In the genomic region with DNA sequence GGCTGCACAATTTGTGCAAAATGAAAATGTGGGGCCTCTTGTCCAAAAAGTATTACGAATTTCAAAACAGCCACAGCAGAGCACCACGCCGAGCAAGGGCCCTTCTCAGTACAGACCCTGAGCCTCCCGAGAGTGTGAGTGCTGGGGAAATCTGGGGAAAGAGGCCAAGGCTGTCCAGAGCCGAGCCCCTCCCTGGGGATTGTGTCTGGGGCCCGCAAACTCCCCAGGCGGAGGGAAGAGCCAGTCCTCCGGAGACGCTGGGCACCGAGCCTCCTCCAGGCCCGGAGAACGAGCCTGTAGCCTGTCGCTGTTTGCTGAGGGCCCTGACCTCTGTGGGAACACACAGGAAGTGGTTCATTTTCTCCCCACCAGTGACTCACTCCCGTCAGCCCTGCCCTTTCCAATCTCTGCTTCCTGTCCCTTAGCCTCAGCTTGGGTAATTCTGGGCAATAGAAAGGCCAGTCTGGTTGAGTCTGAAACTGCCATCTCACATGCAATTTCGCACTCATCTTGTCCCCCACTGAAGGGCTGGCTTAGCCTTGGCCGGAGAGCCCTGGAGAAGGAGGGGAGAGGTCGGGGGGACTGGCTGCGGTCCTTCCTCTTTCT, we compare ENCODE assay signal across 8 cellular contexts. TPM values are rescaled to one million over a fixed set of nuclear protein-coding genes. Genes with fewer than 3 reads are reported as not detected.
DNase-seq lines count a peak whose midpoint lies in the region; ATAC-seq, FAIRE-seq and TF ChIP-seq lines count a peak whose summit lies in the region.

No MANE protein-coding gene starts in this region.

- H4K20me1 ChIP-seq in GM12878 (ENCODE audit: control insufficient read depth, insufficient read depth): no peaks in the 10 kb centered on the region

- H3K9me3 ChIP-seq in GM12878 (replicated peaks; ENCODE audit: control insufficient read depth, insufficient read depth, low read length): no peaks in the 10 kb centered on the region

- under 1% methylated on average over 17 of the region's 18 CpGs for WGBS in GM12878 (ENCODE audit: insufficient coverage, insufficient replicate concordance, low lambda C conversion rate, missing lambda C conversion rate)

- H3K9ac ChIP-seq in GM12878 (ENCODE audit: control insufficient read depth, insufficient read depth, low read length): peak overlapping the region; percentile 75

- no peak for TF ChIP-seq CTCF in D721Med (IDR thresholded peaks at IDR 0.05; ENCODE audit: insufficient read depth, missing control alignments)
- no peak for TF ChIP-seq CTCF in GM12878 (IDR thresholded peaks at IDR 0.05 in 2 of 3, conservative IDR thresholded peaks at IDR 0.05 in 1 of 3; ENCODE audit: control insufficient read depth in 2 of 3, extremely low read depth in 1 of 3, insufficient read depth in 1 of 3, low read depth in 3 of 3, low read length in 3 of 3)

- H3K4me1 ChIP-seq in GM12878 (ENCODE audit: control insufficient read depth, insufficient read depth, low read length): peaks cover 24% of the 10 kb centered on the region

- H3K79me2 ChIP-seq in GM12878 (ENCODE audit: control insufficient read depth, insufficient read depth, low read length): no peaks in the 10 kb centered on the region

- intact Hi-C loops in GM12878 (cut with micrococcal nuclease; ENCODE audit: unreplicated experiment): loop anchor here (1.0 to 2.0 kb wide), 2 partner anchors 42 to 105 kb away; no protein-coding TSS in a partner anchor

- H3K4me3 ChIP-seq in GM12878: peak overlapping the region; percentile 49; the same call in 1 of the 2 replicates

- SMC1A ChIA-PET in GM12878 (lab: Charles Lee; ENCODE audit: uncharacterized antibody, unreplicated experiment): interaction anchor here (0.7 to 2.1 kb wide), 9 partner anchors 107 to 385 kb away, joined by 3 to 6 read pairs (median 3); no protein-coding TSS in a partner anchor

- no peak for FAIRE-seq in D721Med (lab: Jason Lieb, UNC)
- peak; percentile 98 for FAIRE-seq in GM12878 (lab: Jason Lieb, UNC)

- H2AFZ ChIP-seq in GM12878 (ENCODE audit: control insufficient read depth, low read depth, low read length): peak overlapping the region; percentile 82

- CTCF ChIA-PET in GM12878 (lab: Yijun Ruan, JAX): interaction anchor here (0.9 to 4.9 kb wide), 18 partner anchors 9 to 536 kb away, joined by 3 to 48 read pairs (median 6); no protein-coding TSS in a partner anchor

- POLR2A ChIA-PET in GM12878 (lab: Charles Lee): no interaction called here

- ATAC-seq in GM21360 (IDR thresholded peaks at IDR 0.05; ENCODE audit: unreplicated experiment) (peak; percentile 84), GM12878 (peak; percentile 95)

- in situ Hi-C loops in GM12878 (cut with MboI): loop anchor here (10.0 kb wide), 1 partner anchor 1031 kb away; no protein-coding TSS in a partner anchor

- peak; percentile 91 for TF ChIP-seq POLR2A in GM12878 (IDR thresholded peaks at IDR 0.05; ENCODE audit: low read depth, low read length)

- TF ChIP-seq EP300 in GM12878 (IDR thresholded peaks at IDR 0.05; ENCODE audit: borderline replicate concordance in 1 of 2, control insufficient read depth in 1 of 2, low read depth in 2 of 2, low read length in 2 of 2): peak; percentile 30 to 71; a peak in 1 of 4 replicates

- peak overlapping the region; percentile 85 for H3K4me2 ChIP-seq in GM12878 (ENCODE audit: control insufficient read depth, insufficient read depth)

- no peaks in the 10 kb centered on the region for H3K27me3 ChIP-seq in GM12878 (replicated peaks in 1 of 2; ENCODE audit: control insufficient read depth in 2 of 2, insufficient read depth in 2 of 2, low read length in 1 of 2)

- no peaks in the 10 kb centered on the region for H3K36me3 ChIP-seq in GM12878 (ENCODE audit: control insufficient read depth in 2 of 2, insufficient read depth in 2 of 2, low read length in 1 of 2)

- peak; percentile 4 for DNase-seq in D721Med (ENCODE audit: insufficient read length, low spot score)
- peak; percentile 92 for DNase-seq in HPDE6-E6E7 (ENCODE audit: extremely low spot score)
- DNase-seq in T1000 (lab: John Stamatoyannopoulos, UW): peak; percentile 79
- DNase-seq in GM12878 (ENCODE audit: low read depth, low spot score): peak; percentile 84
- DNase-seq in kidney glomerular epithelial cell (lab: John Stamatoyannopoulos, UW): peak; percentile 65
- DNase-seq in stimulated activated CD4-positive, alpha-beta T cell treated with anti-CD3 and anti-CD28 coated beads, Interleukin-1b, Interleukin-23, amount 100 ng/mL, for 48 hours: peak; percentile 85
- DNase-seq in OCI-M2 (lab: John Stamatoyannopoulos, UW; ENCODE audit: unreplicated experiment): no peak

- no peak for TF ChIP-seq RAD21 in GM12878 (IDR thresholded peaks at IDR 0.05; ENCODE audit: insufficient read depth, low read depth, low read length)

- BruUV-seq in GM12878 (replicated peaks; lab: Mats Ljungman, UMichigan): no TSS peak

- H3K27ac ChIP-seq in GM12878 (ENCODE audit: control insufficient read depth, insufficient read depth): peak overlapping the region; percentile 89

- RAD21 ChIA-PET in GM12878 (lab: Charles Lee; ENCODE audit: unreplicated experiment): interaction anchor here (0.6 to 2.5 kb wide), 6 partner anchors 15 to 298 kb away, joined by 3 to 9 read pairs (median 4); no protein-coding TSS in a partner anchor

TF ChIP-seq in GM12878, 131 proteins besides CTCF, POLR2A, EP300 and RAD21 (continues in another document):
- no peak for TF ChIP-seq ZNF207 (IDR thresholded peaks at IDR 0.05; ENCODE audit: borderline replicate concordance)
- no peak for TF ChIP-seq MYC (IDR thresholded peaks at IDR 0.05; ENCODE audit: insufficient read depth, insufficient read length, insufficient replicate concordance, low read length, severe bottlenecking)
- no peak for TF ChIP-seq WRNIP1 (IDR thresholded peaks at IDR 0.05; ENCODE audit: borderline replicate concordance, low read depth, low read length)
- peak; percentile 74 for TF ChIP-seq NR2C2 (IDR thresholded peaks at IDR 0.05; ENCODE audit: borderline replicate concordance, control insufficient read depth, insufficient read length, low read depth)
- TF ChIP-seq MTA2 (IDR thresholded peaks at IDR 0.05; ENCODE audit: low read depth): peak; percentile 67
- TF ChIP-seq STAT3 (IDR thresholded peaks at IDR 0.05; ENCODE audit: low read depth, low read length): no peak
- peak; percentile 74 for TF ChIP-seq NBN (IDR thresholded peaks at IDR 0.05)
- TF ChIP-seq NR2F1 (conservative IDR thresholded peaks at IDR 0.05): peak; percentile 99
- 0 out of 2 replicates have a peak, but pooled peaks have one; percentile 24 for TF ChIP-seq HDGF (IDR thresholded peaks at IDR 0.05)
- peak; percentile 84 for TF ChIP-seq PAX5 (IDR thresholded peaks at IDR 0.05; ENCODE audit: borderline replicate concordance, low read depth, low read length)
- peak; percentile 55 for TF ChIP-seq SPI1 (IDR thresholded peaks at IDR 0.05; ENCODE audit: borderline replicate concordance, insufficient read depth, low read depth, low read length)
- TF ChIP-seq, protein P1, sequence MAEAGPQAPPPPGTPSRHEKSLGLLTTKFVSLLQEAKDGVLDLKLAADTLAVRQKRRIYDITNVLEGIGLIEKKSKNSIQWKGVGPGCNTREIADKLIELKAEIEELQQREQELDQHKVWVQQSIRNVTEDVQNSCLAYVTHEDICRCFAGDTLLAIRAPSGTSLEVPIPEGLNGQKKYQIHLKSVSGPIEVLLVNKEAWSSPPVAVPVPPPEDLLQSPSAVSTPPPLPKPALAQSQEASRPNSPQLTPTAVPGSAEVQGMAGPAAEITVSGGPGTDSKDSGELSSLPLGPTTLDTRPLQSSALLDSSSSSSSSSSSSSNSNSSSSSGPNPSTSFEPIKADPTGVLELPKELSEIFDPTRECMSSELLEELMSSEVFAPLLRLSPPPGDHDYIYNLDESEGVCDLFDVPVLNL (IDR thresholded peaks at IDR 0.05; ENCODE audit: low read depth, low read length): no peak
- TF ChIP-seq NRF1 (conservative IDR thresholded peaks at IDR 0.05; ENCODE audit: low read depth, low read length): no peak
- TF ChIP-seq, protein P2, sequence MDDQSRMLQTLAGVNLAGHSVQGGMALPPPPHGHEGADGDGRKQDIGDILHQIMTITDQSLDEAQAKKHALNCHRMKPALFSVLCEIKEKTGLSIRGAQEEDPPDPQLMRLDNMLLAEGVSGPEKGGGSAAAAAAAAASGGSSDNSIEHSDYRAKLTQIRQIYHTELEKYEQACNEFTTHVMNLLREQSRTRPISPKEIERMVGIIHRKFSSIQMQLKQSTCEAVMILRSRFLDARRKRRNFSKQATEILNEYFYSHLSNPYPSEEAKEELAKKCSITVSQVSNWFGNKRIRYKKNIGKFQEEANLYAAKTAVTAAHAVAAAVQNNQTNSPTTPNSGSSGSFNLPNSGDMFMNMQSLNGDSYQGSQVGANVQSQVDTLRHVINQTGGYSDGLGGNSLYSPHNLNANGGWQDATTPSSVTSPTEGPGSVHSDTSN (IDR thresholded peaks at IDR 0.05; ENCODE audit: insufficient replicate concordance, low read depth, low read length): no peak
- TF ChIP-seq HDAC6 (IDR thresholded peaks at IDR 0.05; ENCODE audit: unreplicated experiment): no peak
- TF ChIP-seq KAT2A (conservative IDR thresholded peaks at IDR 0.05; ENCODE audit: control insufficient read depth, low read depth, low read length): no peak
- TF ChIP-seq NFXL1 (IDR thresholded peaks at IDR 0.05; ENCODE audit: borderline replicate concordance): no peak

RNA-seq across cellular contexts. Expression of a gene that starts 19.5 kb away (rescaled TPM):
- 23.6 and 23.7 TPM in 2 replicates for total RNA-seq in GM12878 (2013; cell fraction: nucleolus; rRNA removed)
- total RNA-seq in GM12878 (2014; rRNA removed): 8.0 and 8.6 TPM in 2 replicates
- total RNA-seq in GM12878 (2014; rRNA removed; fragmentation: Illumina TruSeq; extraction: Trizol): 15.5 and 16.6 TPM in 2 replicates
- 42.1 and 42.8 TPM in 2 replicates for total RNA-seq in GM12878 (2021)
- polyA plus RNA-seq in GM12878 (2011; ENCODE audit: low read depth): 8.9 TPM
- polyA plus RNA-seq in GM12878 (2011; rRNA removed): 26.8 and 51.8 TPM in 2 replicates
- polyA plus RNA-seq in GM12878 (2011; cell fraction: cytosol; rRNA removed): 40.7 and 58.1 TPM in 2 replicates
- 29.2 and 33.1 TPM in 2 replicates for polyA plus RNA-seq in GM12878 (2011; cell fraction: nucleus; rRNA removed)
- 15.2 and 16.0 TPM in 2 replicates for polyA plus RNA-seq in GM12878 (2012)
- 13.0 and 31.2 TPM in 2 replicates for polyA plus RNA-seq in GM12878 (2014; fragmentation: Illumina TruSeq; extraction: Trizol)
- 1 to 10 TPM; 1.9 to 3.0 TPM for polyA plus RNA-seq in GM12878 (2014; fragmentation: Nextera tagmentation; extraction: Ambion mirVana)
- polyA plus RNA-seq in GM12878 (2014; rRNA removed): 34.5 and 34.9 TPM in 2 replicates
- 1 to 10 TPM; 3.4 to 4.1 TPM for polyA plus RNA-seq in GM12878 (2016; fragmentation: Nextera tagmentation; extraction: Ambion mirVana)
- 72.4 and 89.6 TPM in 2 replicates for polyA minus RNA-seq in GM12878 (2011; rRNA and poly(A)+ RNA removed)
- polyA minus RNA-seq in GM12878 (2011; cell fraction: cytosol; rRNA and poly(A)+ RNA removed): 21.6 and 25.6 TPM in 2 replicates
- 8.6 and 17.8 TPM in 2 replicates for polyA minus RNA-seq in GM12878 (2011; cell fraction: nucleus; rRNA and poly(A)+ RNA removed)
